ENCODE assay signal across 8 cellular contexts in the genomic region with DNA sequence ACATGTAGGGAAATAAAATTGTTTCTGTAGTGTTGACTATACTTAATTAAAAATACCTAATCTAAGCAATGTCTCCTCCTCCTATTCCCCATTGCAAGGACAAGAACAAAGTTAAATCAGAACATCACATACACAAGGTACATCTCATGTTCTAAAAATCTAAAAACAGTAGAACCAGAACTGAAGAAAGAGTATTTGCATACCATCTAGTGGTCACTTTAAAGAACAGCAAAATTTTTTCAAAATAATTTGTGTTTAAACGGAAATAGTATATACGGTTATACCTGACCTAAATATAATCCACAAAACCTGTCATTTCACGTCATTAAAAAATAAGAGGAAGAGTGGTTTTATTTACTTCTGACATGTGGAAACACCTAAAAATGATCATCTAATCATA.
DNase-seq lines count a peak whose midpoint lies in the region; ATAC-seq and TF ChIP-seq lines count a peak whose summit lies in the region.

No MANE protein-coding gene starts in this region.

- H3K4me3 ChIP-seq in body of pancreas: no peak overlapping the region
- no peak overlapping the region for H3K4me3 ChIP-seq in ascending aorta

- H3K27ac Mint-ChIP-seq in progenitor cell of endocrine pancreas: no peak overlapping the region
- no peak overlapping the region for H3K27ac Mint-ChIP-seq in activated T-helper 1 cell treated with anti-CD3 and anti-CD28 coated beads, Interleukin-12 subunit alpha, Interleukin-12 subunit beta, Interleukin-2, Interleukin-4 antibody, amounts not matched to agents 30 ng/mL and 10 ng/mL and 1 ng/mL, durations not matched to agents 14 hours and 24 hours and 36 hours

- no peaks in the 10 kb centered on the region for H3K4me1 ChIP-seq in body of pancreas
- H3K4me1 ChIP-seq in ascending aorta: no peaks in the 10 kb centered on the region

- intact Hi-C loops in body of pancreas (cut with DNase I) (loop anchor here (10.0 kb wide), 1 partner anchor 248 kb away; no protein-coding TSS in a partner anchor), ascending aorta (cut with DNase I) (no loop called here)
- intact Hi-C loops in activated T-helper 1 cell treated with anti-CD3 and anti-CD28 coated beads, Interleukin-12 subunit alpha, Interleukin-12 subunit beta, Interleukin-2, Interleukin-4 antibody, amounts not matched to agents 30 ng/mL and 10 ng/mL and 1 ng/mL, durations not matched to agents 14 hours and 24 hours and 36 hours (cut with micrococcal nuclease): loop anchor here (5.0 kb wide), 1 partner anchor 241 kb away; no protein-coding TSS in a partner anchor

- H3K4me3 Mint-ChIP-seq in progenitor cell of endocrine pancreas (ENCODE audit: low read depth): no peak overlapping the region
- H3K4me3 Mint-ChIP-seq in activated T-helper 1 cell treated with anti-CD3 and anti-CD28 coated beads, Interleukin-12 subunit alpha, Interleukin-12 subunit beta, Interleukin-2, Interleukin-4 antibody, amounts not matched to agents 30 ng/mL and 10 ng/mL and 1 ng/mL, durations not matched to agents 14 hours and 24 hours and 36 hours: no peak overlapping the region

- H3K36me3 Mint-ChIP-seq in progenitor cell of endocrine pancreas (ENCODE audit: insufficient read depth): no peaks in the 10 kb centered on the region
- no peaks in the 10 kb centered on the region for H3K36me3 Mint-ChIP-seq in activated T-helper 1 cell treated with anti-CD3 and anti-CD28 coated beads, Interleukin-12 subunit alpha, Interleukin-12 subunit beta, Interleukin-2, Interleukin-4 antibody, amounts not matched to agents 30 ng/mL and 10 ng/mL and 1 ng/mL, durations not matched to agents 14 hours and 24 hours and 36 hours (ENCODE audit: low read depth)

- 2 to 6% methylated on average over 3 of the region's 3 CpGs for WGBS in body of pancreas, 2 donors

- DNase-seq in AG09319 (ENCODE audit: extremely low read depth, low read depth) (no peak), NCI-H2107 (lab: John Stamatoyannopoulos, UW) (peak; percentile 9), body of pancreas (no peak), progenitor cell of endocrine pancreas (ENCODE audit: low spot score, unreplicated experiment) (no peak), ascending aorta (ENCODE audit: low spot score in 2 of 2) (no peak)
- DNase-seq in activated T-helper 1 cell treated with anti-CD3 and anti-CD28 coated beads, Interleukin-12 subunit alpha, Interleukin-12 subunit beta, Interleukin-2, Interleukin-4 antibody, amounts not matched to agents 30 ng/mL and 10 ng/mL and 1 ng/mL, durations not matched to agents 14 hours and 24 hours and 36 hours (ENCODE audit: low spot score): no peak

- no peaks in the 10 kb centered on the region for H3K27me3 Mint-ChIP-seq in progenitor cell of endocrine pancreas
- no peaks in the 10 kb centered on the region for H3K27me3 Mint-ChIP-seq in activated T-helper 1 cell treated with anti-CD3 and anti-CD28 coated beads, Interleukin-12 subunit alpha, Interleukin-12 subunit beta, Interleukin-2, Interleukin-4 antibody, amounts not matched to agents 30 ng/mL and 10 ng/mL and 1 ng/mL, durations not matched to agents 14 hours and 24 hours and 36 hours (ENCODE audit: insufficient read depth)

- H3K27me3 ChIP-seq in body of pancreas: no peaks in the 10 kb centered on the region
- H3K27me3 ChIP-seq in ascending aorta: no peaks in the 10 kb centered on the region

- H3K9me3 ChIP-seq in body of pancreas: no peaks in the 10 kb centered on the region
- no peaks in the 10 kb centered on the region for H3K9me3 ChIP-seq in ascending aorta

- H3K9me3 Mint-ChIP-seq in progenitor cell of endocrine pancreas (ENCODE audit: low read depth): no peaks in the 10 kb centered on the region
- no peaks in the 10 kb centered on the region for H3K9me3 Mint-ChIP-seq in activated T-helper 1 cell treated with anti-CD3 and anti-CD28 coated beads, Interleukin-12 subunit alpha, Interleukin-12 subunit beta, Interleukin-2, Interleukin-4 antibody, amounts not matched to agents 30 ng/mL and 10 ng/mL and 1 ng/mL, durations not matched to agents 14 hours and 24 hours and 36 hours

- TF ChIP-seq CTCF in AG09319 (IDR thresholded peaks at IDR 0.05; ENCODE audit: low read depth, low read length) (peak; percentile 40), body of pancreas (IDR thresholded peaks at IDR 0.05) (peak in 6 of 7 experiments; percentile 26 to 59 (median 51)), progenitor cell of endocrine pancreas (IDR thresholded peaks at IDR 0.05; ENCODE audit: unreplicated experiment) (peak; percentile 78), ascending aorta (IDR thresholded peaks at IDR 0.05) (peak in 1 of 3 experiments; percentile 21)

- no peaks in the 10 kb centered on the region for H3K36me3 ChIP-seq in body of pancreas (replicated peaks in 1 of 2; ENCODE audit: insufficient read depth in 1 of 2, low read depth in 2 of 2)
- H3K36me3 ChIP-seq in ascending aorta: no peaks in the 10 kb centered on the region

- TF ChIP-seq POLR2A in body of pancreas (IDR thresholded peaks at IDR 0.05): no peak

- peak; percentile 49 for ATAC-seq in GM19452 (IDR thresholded peaks at IDR 0.05; ENCODE audit: unreplicated experiment)
- ATAC-seq in body of pancreas: no peak
- no peak for ATAC-seq in HG03196 (IDR thresholded peaks at IDR 0.05; ENCODE audit: unreplicated experiment)

- H3K27ac ChIP-seq in body of pancreas (no peak overlapping the region), ascending aorta (no peak overlapping the region)

- no peaks in the 10 kb centered on the region for H3K4me1 Mint-ChIP-seq in progenitor cell of endocrine pancreas (ENCODE audit: low read depth)
- H3K4me1 Mint-ChIP-seq in activated T-helper 1 cell treated with anti-CD3 and anti-CD28 coated beads, Interleukin-12 subunit alpha, Interleukin-12 subunit beta, Interleukin-2, Interleukin-4 antibody, amounts not matched to agents 30 ng/mL and 10 ng/mL and 1 ng/mL, durations not matched to agents 14 hours and 24 hours and 36 hours (ENCODE audit: low read depth): no peaks in the 10 kb centered on the region
